15 cellular contexts compared by ENCODE assay signal in the genomic region with DNA sequence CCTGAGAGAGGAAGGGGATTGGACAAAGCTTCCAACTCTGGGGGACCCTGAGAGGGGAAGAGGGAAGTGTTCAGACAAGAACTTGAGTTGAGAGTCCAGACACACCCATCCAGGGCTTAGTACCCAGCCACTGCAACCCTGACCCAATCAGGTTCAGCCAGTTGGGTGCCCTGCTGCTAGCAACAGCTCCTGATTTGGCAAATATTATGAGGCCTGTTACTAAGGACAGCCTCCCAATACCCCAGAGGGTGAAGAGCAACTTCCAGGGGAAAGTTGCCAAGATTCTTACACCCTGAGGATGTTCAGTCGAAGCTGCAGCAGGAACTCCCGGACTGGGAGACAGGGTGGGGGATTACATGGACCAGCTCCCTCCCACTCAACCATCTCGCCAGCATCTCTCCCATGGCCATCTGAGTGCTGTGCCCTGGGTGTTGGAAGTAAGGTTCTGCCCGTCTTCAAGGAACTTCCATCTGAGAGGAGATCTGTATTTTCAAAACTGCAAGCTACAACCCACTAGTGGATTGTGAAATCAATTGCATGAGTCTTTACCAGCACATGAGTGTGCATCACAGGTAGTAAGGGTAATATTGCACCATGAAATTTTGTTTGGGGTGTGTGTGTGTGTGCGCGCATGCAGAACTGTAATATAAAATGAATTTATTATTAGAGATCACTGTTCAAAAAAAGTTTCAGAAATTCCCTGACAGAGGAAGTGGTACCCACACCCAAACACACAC. TPM values are rescaled to one million over a fixed set of nuclear protein-coding genes. Genes with fewer than 3 reads are reported as not detected.
DNase-seq lines count a peak whose midpoint lies in the region; FAIRE-seq and TF ChIP-seq lines count a peak whose summit lies in the region.
"Had no signal": no experiment of that assay in that cellular context is flagged by ENCODE, and none has a peak within 500 bp of the region (broad histone marks: within the 10 kb centered on the region; RNA-seq: fewer than 3 reads in every experiment).

No MANE protein-coding gene starts in this region.

- in situ Hi-C loops in ACHN (cut with HindIII; ENCODE audit: low pct_ligation_motif_present, low pct_unique_long_range_greater_than_20kb, low sequenced_read_pairs) = loop anchor here (25.0 kb wide), 1 partner anchor 273 kb away; no protein-coding TSS in a partner anchor
- in situ Hi-C loops in mammary epithelial cell (cut with MboI; ENCODE audit: low sequenced_read_pairs in 2 of 2) = no loop called here

- DNase-seq in ACHN (peak; percentile 37), mammary epithelial cell (peak; percentile 88), kidney glomerular epithelial cell (lab: John Stamatoyannopoulos, UW) (peak; percentile 31), GM19239 (ENCODE audit: insufficient read length, low spot score) (no peak), pons (ENCODE audit: low spot score) (no peak), cerebellum (ENCODE audit: low spot score) (no peak), putamen (ENCODE audit: low spot score) (no peak)
- DNase-seq: NCI-H446 treated with DMSO at 0.1 percent for 48 hours, T-helper 1 cell had no signal

- 45% methylated on average over 6 of the region's 6 CpGs for WGBS in mammary epithelial cell (ENCODE audit: low coverage, missing lambda C conversion rate)

- TF ChIP-seq CTCF in mammary epithelial cell (conservative IDR thresholded peaks at IDR 0.05 in 1 of 2, IDR thresholded peaks at IDR 0.05 in 1 of 2; ENCODE audit: extremely low read depth in 1 of 2, insufficient read depth in 1 of 2, low read depth in 1 of 2, low read length in 2 of 2) = no peak

- no peak for TF ChIP-seq RAD21 in Ishikawa (IDR thresholded peaks at IDR 0.05; ENCODE audit: low read depth)

- H3K9me3 ChIP-seq in mammary epithelial cell (replicated peaks; ENCODE audit: insufficient read depth, low read length) = no peaks in the 10 kb centered on the region
- H3K9me3 ChIP-seq: BLaER1 treated with 17β-estradiol and CSF1 and Interleukin-3, amounts not matched to agents 10 nM and 100 nM; prostate gland had no signal

- H3K4me3 ChIP-seq in mammary epithelial cell (replicated peaks in 1 of 3; ENCODE audit: insufficient read depth in 1 of 3, low read depth in 2 of 3, low read length in 3 of 3) = peak overlapping the region in 1 of 3 experiments; percentile 12
- H3K4me3 ChIP-seq: BLaER1 treated with 17β-estradiol and CSF1 and Interleukin-3, amounts not matched to agents 10 nM and 100 nM; prostate gland had no signal

- peak overlapping the region; percentile 29 for H3K4me2 ChIP-seq in mammary epithelial cell (ENCODE audit: insufficient read depth, low read depth, low read length)

- H3K27me3 ChIP-seq in mammary epithelial cell (ENCODE audit: insufficient read depth, low read length) = no peaks in the 10 kb centered on the region
- H3K27me3 ChIP-seq: BLaER1 treated with 17β-estradiol and CSF1 and Interleukin-3, amounts not matched to agents 10 nM and 100 nM had no signal

- CTCF ChIA-PET in mammary epithelial cell (lab: Charles Lee; ENCODE audit: low non-redundant PET) = interaction anchor here (1.3 kb wide), 1 partner anchor 10 kb away, joined by 6 read pairs; no protein-coding TSS in a partner anchor

- BruUV-seq in mammary epithelial cell (replicated peaks; lab: Mats Ljungman, UMichigan) = no TSS peak

- no peaks in the 10 kb centered on the region for H3K36me3 ChIP-seq in mammary epithelial cell (ENCODE audit: insufficient read depth, low read length)
- H3K36me3 ChIP-seq: BLaER1 treated with 17β-estradiol and CSF1 and Interleukin-3, amounts not matched to agents 10 nM and 100 nM; prostate gland had no signal

- peak overlapping the region; percentile 39 for H3K9ac ChIP-seq in mammary epithelial cell (ENCODE audit: insufficient read depth, low read length)
- H3K9ac ChIP-seq: BLaER1 treated with 17β-estradiol and CSF1 and Interleukin-3, amounts not matched to agents 10 nM and 100 nM had no signal

- no peak for TF ChIP-seq EP300 in Ishikawa (IDR thresholded peaks at IDR 0.05; ENCODE audit: borderline replicate concordance)

- dilution Hi-C loops in mammary epithelial cell (cut with HindIII; ENCODE audit: low sequenced_read_pairs) = loop anchor here (5.0 to 10.0 kb wide), 3 partner anchors 268 to 465 kb away; no protein-coding TSS in a partner anchor

- no peaks in the 10 kb centered on the region for H3K79me2 ChIP-seq in mammary epithelial cell (ENCODE audit: insufficient read depth, low read length)

- intact Hi-C loops in mammary epithelial cell (cut with micrococcal nuclease) = loop anchor here (5.0 kb wide), 1 partner anchor 63 kb away; the partner anchor contains the start of gene KRT3

- H4K20me1 ChIP-seq in mammary epithelial cell (ENCODE audit: insufficient read depth, low read length) = no peaks in the 10 kb centered on the region
- H4K20me1 ChIP-seq: BLaER1 treated with 17β-estradiol and CSF1 and Interleukin-3, amounts not matched to agents 10 nM and 100 nM had no signal

- H3K4me1 ChIP-seq in mammary epithelial cell (ENCODE audit: insufficient read depth, low read length) = peaks cover 25% of the 10 kb centered on the region
- H3K4me1 ChIP-seq: prostate gland had no signal

- peak overlapping the region; percentile 89 for H3K27ac ChIP-seq in mammary epithelial cell (ENCODE audit: insufficient read depth, low read depth, low read length)
- H3K27ac ChIP-seq: BLaER1 treated with 17β-estradiol and CSF1 and Interleukin-3, amounts not matched to agents 10 nM and 100 nM; prostate gland had no signal

- FAIRE-seq in GM19239 (lab: Jason Lieb, UNC) = no peak

- H2AFZ ChIP-seq in mammary epithelial cell (ENCODE audit: low read depth, low read length) = peak overlapping the region; percentile 62

TF ChIP-seq in Ishikawa, 13 proteins besides CTCF, POLR2A, EP300 and RAD21:
- peak; percentile 67; the same call in 1 of the 2 replicates for TF ChIP-seq NFIC (IDR thresholded peaks at IDR 0.05)
- TF ChIP-seq, protein P1, sequence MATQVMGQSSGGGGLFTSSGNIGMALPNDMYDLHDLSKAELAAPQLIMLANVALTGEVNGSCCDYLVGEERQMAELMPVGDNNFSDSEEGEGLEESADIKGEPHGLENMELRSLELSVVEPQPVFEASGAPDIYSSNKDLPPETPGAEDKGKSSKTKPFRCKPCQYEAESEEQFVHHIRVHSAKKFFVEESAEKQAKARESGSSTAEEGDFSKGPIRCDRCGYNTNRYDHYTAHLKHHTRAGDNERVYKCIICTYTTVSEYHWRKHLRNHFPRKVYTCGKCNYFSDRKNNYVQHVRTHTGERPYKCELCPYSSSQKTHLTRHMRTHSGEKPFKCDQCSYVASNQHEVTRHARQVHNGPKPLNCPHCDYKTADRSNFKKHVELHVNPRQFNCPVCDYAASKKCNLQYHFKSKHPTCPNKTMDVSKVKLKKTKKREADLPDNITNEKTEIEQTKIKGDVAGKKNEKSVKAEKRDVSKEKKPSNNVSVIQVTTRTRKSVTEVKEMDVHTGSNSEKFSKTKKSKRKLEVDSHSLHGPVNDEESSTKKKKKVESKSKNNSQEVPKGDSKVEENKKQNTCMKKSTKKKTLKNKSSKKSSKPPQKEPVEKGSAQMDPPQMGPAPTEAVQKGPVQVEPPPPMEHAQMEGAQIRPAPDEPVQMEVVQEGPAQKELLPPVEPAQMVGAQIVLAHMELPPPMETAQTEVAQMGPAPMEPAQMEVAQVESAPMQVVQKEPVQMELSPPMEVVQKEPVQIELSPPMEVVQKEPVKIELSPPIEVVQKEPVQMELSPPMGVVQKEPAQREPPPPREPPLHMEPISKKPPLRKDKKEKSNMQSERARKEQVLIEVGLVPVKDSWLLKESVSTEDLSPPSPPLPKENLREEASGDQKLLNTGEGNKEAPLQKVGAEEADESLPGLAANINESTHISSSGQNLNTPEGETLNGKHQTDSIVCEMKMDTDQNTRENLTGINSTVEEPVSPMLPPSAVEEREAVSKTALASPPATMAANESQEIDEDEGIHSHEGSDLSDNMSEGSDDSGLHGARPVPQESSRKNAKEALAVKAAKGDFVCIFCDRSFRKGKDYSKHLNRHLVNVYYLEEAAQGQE (IDR thresholded peaks at IDR 0.05; ENCODE audit: low read depth) = no peak
- TF ChIP-seq YY1 (IDR thresholded peaks at IDR 0.05; ENCODE audit: low read depth) = no peak
- 0 out of 2 replicates have a peak, but pooled peaks have one; percentile 32 for TF ChIP-seq CEBPB (IDR thresholded peaks at IDR 0.05)
TF ChIP-seq in Ishikawa: peak in this region for 2.

RNA-seq across cellular contexts. Expression of gene KRT78, which starts 11.5 kb away (rescaled TPM):
- total RNA-seq in mammary epithelial cell (not detected), cerebellum (not detected)
- not detected for polyA plus RNA-seq in mammary epithelial cell
- polyA minus RNA-seq in mammary epithelial cell = not detected
- total RNA-seq: activated CD8-positive, alpha-beta memory T cell treated with anti-CD3 and anti-CD28 coated beads for 36 hours; liver; urinary bladder had no signal
- polyA plus RNA-seq: urinary bladder had no signal

RNA-seq across cellular contexts. Expression of gene KRT79, which starts 26.2 kb away (rescaled TPM):
- total RNA-seq in mammary epithelial cell = not detected
- not detected for polyA plus RNA-seq in mammary epithelial cell
- not detected for polyA minus RNA-seq in mammary epithelial cell
- total RNA-seq in cerebellum = not detected
- total RNA-seq: liver, prostate gland, urinary bladder had no signal
- polyA plus RNA-seq: liver, urinary bladder had no signal

RNA-seq across cellular contexts. Expression of gene KRT8, which starts 44.6 kb away (rescaled TPM):
- 100 to 1,000 TPM in 1 of 2 donors, 10 to 100 TPM in 1; 97.0 to 397 TPM for total RNA-seq in mammary epithelial cell
- 391 TPM for polyA plus RNA-seq in mammary epithelial cell
- 365 TPM for polyA minus RNA-seq in mammary epithelial cell
- 1.9 TPM for total RNA-seq in cerebellum
- total RNA-seq: activated CD8-positive, alpha-beta memory T cell treated with anti-CD3 and anti-CD28 coated beads for 36 hours had no signal

RNA-seq across cellular contexts. Expression of gene KRT4, which starts 46.4 kb away (rescaled TPM):
- not detected for total RNA-seq in mammary epithelial cell
- not detected for polyA plus RNA-seq in mammary epithelial cell
- polyA minus RNA-seq in mammary epithelial cell = not detected
- not detected for total RNA-seq in cerebellum
- total RNA-seq: activated CD8-positive, alpha-beta memory T cell treated with anti-CD3 and anti-CD28 coated beads for 36 hours had no signal
- polyA plus RNA-seq: urinary bladder had no signal

Comparison
In these comparisons a context has a peak if more than half of its experiments do, and no peak if none do; other contexts are left out.
1. DNase-seq: peak in ACHN (single experiment), mammary epithelial cell (single experiment) and kidney glomerular epithelial cell (single experiment); none in GM19239 (single experiment), pons (single experiment), cerebellum (single experiment) and putamen (single experiment).
2. RNA of gene KRT8, which starts 44.6 kb away (total RNA-seq): 97.0 to 397 TPM in mammary epithelial cell; 1.9 TPM in cerebellum (single experiment); every median in the first group is over 10 times any median in the second.